ENCODE assay signal across 1 cellular context in genomic region chr11:27362749-27363575, GRCh38.
TF ChIP-seq lines count a peak whose summit lies in the region.

Gene CCDC34, minus strand, starts transcription at chr11:27363215. Its CDS starts 21 bp downstream, at chr11:27363194.

TF ChIP-seq in HepG2, 621 proteins besides CTCF, POLR2A, EP300 and RAD21 (continued from another document and continues in another):
- TF ChIP-seq GPBP1L1 (CRISPR knock-in tag; IDR thresholded peaks at IDR 0.05): no peak
- TF ChIP-seq ZNF382 (CRISPR knock-in tag; IDR thresholded peaks at IDR 0.05; ENCODE audit: borderline replicate concordance): no peak
- peak; percentile 55; the same call in 1 of the 2 replicates for TF ChIP-seq ZBTB38 (CRISPR knock-in tag; IDR thresholded peaks at IDR 0.05)
- no peak for TF ChIP-seq PBX3 (CRISPR knock-in tag; IDR thresholded peaks at IDR 0.05; ENCODE audit: borderline replicate concordance)
- TF ChIP-seq DDIT3 (CRISPR knock-in tag; IDR thresholded peaks at IDR 0.05): no peak
- TF ChIP-seq NKX3-1 (CRISPR knock-in tag; IDR thresholded peaks at IDR 0.05): peak; percentile 83; the same call in 1 of the 2 replicates
- peak; percentile 73; the same call in 1 of the 2 replicates for TF ChIP-seq MTA1 (CRISPR knock-in tag; IDR thresholded peaks at IDR 0.05; ENCODE audit: borderline replicate concordance)
- no peak for TF ChIP-seq ZBTB40 (IDR thresholded peaks at IDR 0.05)
- TF ChIP-seq ZBTB40 (CRISPR knock-in tag; IDR thresholded peaks at IDR 0.05): peak; percentile 70
- no peak; the same call in 1 of the 2 replicates for TF ChIP-seq ZNF782 (CRISPR knock-in tag; IDR thresholded peaks at IDR 0.05; ENCODE audit: borderline replicate concordance)
- TF ChIP-seq TERF1 (CRISPR knock-in tag; IDR thresholded peaks at IDR 0.05): no peak
- no peak for TF ChIP-seq IKZF4 (CRISPR knock-in tag; IDR thresholded peaks at IDR 0.05; ENCODE audit: borderline replicate concordance, low read depth, not compliant biosample characterization)
- TF ChIP-seq ZNF225 (CRISPR knock-in tag; IDR thresholded peaks at IDR 0.05): peak; percentile 88
- TF ChIP-seq ZNF530 (CRISPR knock-in tag; IDR thresholded peaks at IDR 0.05; ENCODE audit: low read depth): 0 out of 2 replicates have a peak, but pooled peaks have one; percentile 71
- TF ChIP-seq MAZ (IDR thresholded peaks at IDR 0.05; ENCODE audit: borderline replicate concordance, low read depth, low read length): peak; percentile 72
- TF ChIP-seq MAZ (CRISPR knock-in tag; IDR thresholded peaks at IDR 0.05; ENCODE audit: low read depth): peak; percentile 64
- peak; percentile 55 for TF ChIP-seq TARDBP (CRISPR knock-in tag; IDR thresholded peaks at IDR 0.05)
- TF ChIP-seq SUZ12 (IDR thresholded peaks at IDR 0.05; ENCODE audit: low read depth, low read length): peak; percentile 49; the same call in 1 of the 2 replicates
- peak; percentile 90; the same call in 1 of the 2 replicates for TF ChIP-seq ZSCAN30 (CRISPR knock-in tag; IDR thresholded peaks at IDR 0.05)
- no peak for TF ChIP-seq ZC3H4 (CRISPR knock-in tag; IDR thresholded peaks at IDR 0.05; ENCODE audit: borderline replicate concordance)
- 0 out of 2 replicates have a peak, but pooled peaks have one; percentile 23 for TF ChIP-seq SNAPC2 (CRISPR knock-in tag; IDR thresholded peaks at IDR 0.05)
- TF ChIP-seq LRRFIP1 (CRISPR knock-in tag; conservative IDR thresholded peaks at IDR 0.05): no peak
- TF ChIP-seq ZBTB39 (CRISPR knock-in tag; IDR thresholded peaks at IDR 0.05): no peak
- peak; percentile 95 for TF ChIP-seq ZXDC (CRISPR knock-in tag; IDR thresholded peaks at IDR 0.05)
- peak; percentile 95; the same call in 1 of the 2 replicates for TF ChIP-seq ZNF704 (CRISPR knock-in tag; IDR thresholded peaks at IDR 0.05; ENCODE audit: borderline replicate concordance)
- peak; percentile 91; the same call in 1 of the 2 replicates for TF ChIP-seq MEIS1 (CRISPR knock-in tag; IDR thresholded peaks at IDR 0.05; ENCODE audit: borderline replicate concordance)
- TF ChIP-seq YEATS4 (CRISPR knock-in tag; IDR thresholded peaks at IDR 0.05; ENCODE audit: borderline replicate concordance): peak; percentile 93
- peak; percentile 35 for TF ChIP-seq BCL3 (CRISPR knock-in tag; IDR thresholded peaks at IDR 0.05)
